ENCODE assay signal across 33 cellular contexts in genomic region chr9:115032300-115032699, GRCh38.
"Had no signal": no experiment of that assay in that cellular context is flagged by ENCODE, and none has a peak within 500 bp of the region (broad histone marks: within the 10 kb centered on the region; RNA-seq: fewer than 3 reads in every experiment).

No MANE protein-coding gene starts in this region.

- H3K9me3 ChIP-seq: ascending aorta, body of pancreas had no signal

- H3K27ac ChIP-seq: ascending aorta, body of pancreas, SK-N-MC had no signal

- FAIRE-seq: TTC549 had no signal

- H3K36me3 ChIP-seq: ascending aorta had no signal

- H3K4me1 ChIP-seq: body of pancreas had no signal

- ATAC-seq: activated naive CD4-positive, alpha-beta T cell treated with anti-CD3 and anti-CD28 coated beads, Interleukin-2, amount 50 U/mL, for 72 hours; activated naive CD8-positive, alpha-beta T cell treated with anti-CD3 and anti-CD28 coated beads, Interleukin-2, amount 50 U/mL, for 24 hours; activated T-cell treated with anti-CD3 and anti-CD28 coated beads, Interleukin-2, amount 50 U/mL, for 4 hours; body of pancreas; Panc1; Right ventricle myocardium inferior; T-cell had no signal

- H3K4me3 ChIP-seq: ascending aorta, body of pancreas, SK-N-MC had no signal

- DNase-seq: activated CD4-positive, alpha-beta memory T cell treated with anti-CD3 and anti-CD28 coated beads for 36 hours; activated CD4-positive, alpha-beta T cell treated with anti-CD3 and anti-CD28 coated beads, Interleukin-2, amount 10 ng/mL, durations not matched to agents 7 days and 5 days; activated CD4-positive, CD25-positive, alpha-beta regulatory T cell; activated CD8-positive, alpha-beta memory T cell treated with anti-CD3 and anti-CD28 coated beads for 24 hours; activated effector memory CD4-positive, alpha-beta T cell treated with anti-CD3 and anti-CD28 coated beads, Interleukin-2, amount 50 U/mL, for 16 hours; activated naive CD4-positive, alpha-beta T cell treated with Interleukin-2 at 50 U/mL for 16 hours; activated naive CD8-positive, alpha-beta T cell treated with anti-CD3 and anti-CD28 coated beads, Interleukin-2, amount 50 U/mL, for 24 hours; activated T-cell treated with anti-CD3 and anti-CD28 coated beads, Interleukin-2, amount 50 U/mL, for 4 hours; amniotic stem cell; body of pancreas; cerebellar nuclear complex; Karpas-422; MM.1S; NCI-H1048; NCI-H146; NCI-H187 treated with DMSO at 0.1 percent for 48 hours; NCI-H2081 treated with DMSO at 0.1 percent for 48 hours; NCI-H2227 treated with DMSO at 0.1 percent for 48 hours; NCI-H446 treated with DMSO at 0.1 percent for 48 hours; NCI-H524 treated with DMSO at 0.1 percent for 48 hours; NCI-H748 treated with DMSO at 0.1 percent for 48 hours; NK-92 treated with Interleukin-12 subunit alpha and Interleukin-12 subunit beta, amount 100 ng/mL, for 24 hours; OCI-M1; RPMI8226; T-cell; T-helper 2 cell; T1000 had no signal

- H3K27me3 ChIP-seq: ascending aorta, body of pancreas had no signal
